1 cellular context compared by ENCODE assay signal in genomic region chr1:160205242-160205973, GRCh38.
TF ChIP-seq lines count a peak whose summit lies in the region.

Gene PEA15 (plus strand): TSS chr1:160205384. CDS start chr1:160211545, 6,161 bp downstream.

TF ChIP-seq in K562, 482 proteins besides CTCF, POLR2A, EP300 and RAD21 (continued from another document and continues in another):
- no peak for TF ChIP-seq RREB1 (CRISPR knock-in tag; IDR thresholded peaks at IDR 0.05)
- TF ChIP-seq TFE3 (CRISPR knock-in tag; IDR thresholded peaks at IDR 0.05), result no peak
- no peak for TF ChIP-seq FUS (optimal IDR thresholded peaks at IDR 0.05; ENCODE audit: low read depth, low read length)
- TF ChIP-seq CHD1 (IDR thresholded peaks at IDR 0.05; ENCODE audit: low read length), result peak; percentile 75
- no peak for TF ChIP-seq JUND (IDR thresholded peaks at IDR 0.05; ENCODE audit: borderline replicate concordance, low read depth, low read length)
- no peak for TF ChIP-seq JUND (tag; IDR thresholded peaks at IDR 0.05; ENCODE audit: borderline replicate concordance, low read depth, low read length)
- TF ChIP-seq ZNF311 (CRISPR knock-in tag; IDR thresholded peaks at IDR 0.05), result no peak
- no peak for TF ChIP-seq ZNF384 (IDR thresholded peaks at IDR 0.05; ENCODE audit: low read depth, low read length)
- TF ChIP-seq STAT6 (CRISPR knock-in tag; IDR thresholded peaks at IDR 0.05), result no peak
- no peak for TF ChIP-seq EHMT2 (IDR thresholded peaks at IDR 0.05)
- no peak for TF ChIP-seq SIX5 (IDR thresholded peaks at IDR 0.05; ENCODE audit: borderline replicate concordance in 1 of 2, insufficient read depth in 1 of 2, low read depth in 1 of 2, low read length in 2 of 2)
- TF ChIP-seq ZNF561 (CRISPR knock-in tag; conservative IDR thresholded peaks at IDR 0.05), result no peak
- 0 out of 2 replicates have a peak, but pooled peaks have one; percentile 63 for TF ChIP-seq LARP7 (IDR thresholded peaks at IDR 0.05)
- no peak for TF ChIP-seq CHD7 (IDR thresholded peaks at IDR 0.05; ENCODE audit: low read depth, low read length)
- TF ChIP-seq MITF (IDR thresholded peaks at IDR 0.05), result no peak
- no peak for TF ChIP-seq TCF7 (IDR thresholded peaks at IDR 0.05; ENCODE audit: borderline replicate concordance)
- TF ChIP-seq MBD1 (CRISPR knock-in tag; IDR thresholded peaks at IDR 0.05), result no peak
- no peak for TF ChIP-seq ELF4 (CRISPR knock-in tag; IDR thresholded peaks at IDR 0.05)
- no peak for TF ChIP-seq GATA2 (CRISPR knock-in tag; IDR thresholded peaks at IDR 0.05)
- 0 out of 2 replicates have a peak, but pooled peaks have one; percentile 13 for TF ChIP-seq TCF3 (CRISPR knock-in tag; IDR thresholded peaks at IDR 0.05)
- no peak for TF ChIP-seq CREBBP (IDR thresholded peaks at IDR 0.05; ENCODE audit: low read depth, low read length)
- TF ChIP-seq MECOM (CRISPR knock-in tag; IDR thresholded peaks at IDR 0.05), result no peak
- TF ChIP-seq NCOA1 (IDR thresholded peaks at IDR 0.05; ENCODE audit: low read depth), result no peak
- no peak for TF ChIP-seq CAMTA2 (CRISPR knock-in tag; conservative IDR thresholded peaks at IDR 0.05)
- no peak for TF ChIP-seq ESRRB (CRISPR knock-in tag; IDR thresholded peaks at IDR 0.05; ENCODE audit: borderline replicate concordance)
- no peak for TF ChIP-seq WHSC1 (IDR thresholded peaks at IDR 0.05; ENCODE audit: low read length)
- TF ChIP-seq POLR2AphosphoS2 (IDR thresholded peaks at IDR 0.05; ENCODE audit: low read length), result no peak
- TF ChIP-seq MAZ (CRISPR knock-in tag; conservative IDR thresholded peaks at IDR 0.05 in 1 of 2, IDR thresholded peaks at IDR 0.05 in 1 of 2), result peak in 1 of 2 experiments; percentile 63; a peak in 2 of 4 replicates
- no peak for TF ChIP-seq POU5F1 (IDR thresholded peaks at IDR 0.05; ENCODE audit: borderline replicate concordance, low read depth, low read length, partially characterized antibody)
- TF ChIP-seq TEAD1 (CRISPR knock-in tag; IDR thresholded peaks at IDR 0.05), result peak in 1 of 2 experiments; percentile 35; a peak in 1 of 4 replicates
- TF ChIP-seq TSC22D4 (tag; IDR thresholded peaks at IDR 0.05), result no peak
